ENCODE assay signal across 8 cellular contexts in genomic region chr20:13638496-13639477, GRCh38. TPM values are rescaled to one million over a fixed set of nuclear protein-coding genes. Genes with fewer than 3 reads are reported as not detected.
DNase-seq lines count a peak whose midpoint lies in the region; ATAC-seq and TF ChIP-seq lines count a peak whose summit lies in the region.

A gene with protein sequence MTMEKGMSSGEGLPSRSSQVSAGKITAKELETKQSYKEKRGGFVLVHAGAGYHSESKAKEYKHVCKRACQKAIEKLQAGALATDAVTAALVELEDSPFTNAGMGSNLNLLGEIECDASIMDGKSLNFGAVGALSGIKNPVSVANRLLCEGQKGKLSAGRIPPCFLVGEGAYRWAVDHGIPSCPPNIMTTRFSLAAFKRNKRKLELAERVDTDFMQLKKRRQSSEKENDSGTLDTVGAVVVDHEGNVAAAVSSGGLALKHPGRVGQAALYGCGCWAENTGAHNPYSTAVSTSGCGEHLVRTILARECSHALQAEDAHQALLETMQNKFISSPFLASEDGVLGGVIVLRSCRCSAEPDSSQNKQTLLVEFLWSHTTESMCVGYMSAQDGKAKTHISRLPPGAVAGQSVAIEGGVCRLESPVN (minus strand): TSS chr20:13638932. CDS start chr20:13630078, 8,854 bp downstream.

- peak within 1 kb of the TSS; percentile 91 for H3K27ac Mint-ChIP-seq in activated naive CD8-positive, alpha-beta T cell treated with anti-CD3 and anti-CD28 coated beads, Interleukin-2, amount 50 U/mL, for 24 hours

- no peak within 1 kb of the TSS for H2BK5ac ChIP-seq in trophoblast cell (ENCODE audit: low read depth, low read length, poor library complexity)

- peak within 1 kb of the TSS; percentile 65 for H3K4ac ChIP-seq in trophoblast cell (ENCODE audit: low read depth, low read length)

- H4K8ac ChIP-seq in trophoblast cell (ENCODE audit: low read depth, low read length) = peak within 1 kb of the TSS; percentile 92

- peaks cover 28% of the 10 kb centered on the region for H3K79me2 ChIP-seq in SU-DHL-6 (ENCODE audit: insufficient read depth, low read length)
- H3K79me2 ChIP-seq in trophoblast cell (ENCODE audit: control insufficient read depth, insufficient read depth, low read length, poor library complexity) = peaks cover 5% of the 10 kb centered on the region

- no peaks in the 10 kb centered on the region for H3K9me2 ChIP-seq in SU-DHL-6 (replicated peaks; ENCODE audit: insufficient read depth, low read length)

- peak; percentile 100 for ATAC-seq in HG02678 (IDR thresholded peaks at IDR 0.05; ENCODE audit: unreplicated experiment)
- ATAC-seq in activated naive CD8-positive, alpha-beta T cell treated with anti-CD3 and anti-CD28 coated beads, Interleukin-2, amount 50 U/mL, for 24 hours = peak; percentile 99

- H3K23ac ChIP-seq in trophoblast cell (ENCODE audit: low read length) = no peak within 1 kb of the TSS

- in situ Hi-C loops in transverse colon (cut with MboI; ENCODE audit: low pct_ligation_motif_present in 1 of 4, low pct_unique_long_range_greater_than_20kb in 1 of 4, low sequenced_read_pairs in 3 of 4) = loop anchor here in 1 of 4 donors (10.0 kb wide), 1 partner anchor 136 kb away; no protein-coding TSS in a partner anchor

- H3K27me3 Mint-ChIP-seq in activated naive CD8-positive, alpha-beta T cell treated with anti-CD3 and anti-CD28 coated beads, Interleukin-2, amount 50 U/mL, for 24 hours = peaks cover 7% of the 10 kb centered on the region

- H2BK12ac ChIP-seq in trophoblast cell (ENCODE audit: low read length) = no peak within 1 kb of the TSS

- H3K4me2 ChIP-seq in SU-DHL-6 (ENCODE audit: low read depth, low read length, poor library complexity, severe bottlenecking) = peak within 1 kb of the TSS; percentile 91
- H3K4me2 ChIP-seq in trophoblast cell (ENCODE audit: low read length) = peak within 1 kb of the TSS; percentile 81

- peak within 1 kb of the TSS; percentile 82 for H3K18ac ChIP-seq in trophoblast cell (ENCODE audit: low read length)

- peaks cover 7% of the 10 kb centered on the region for H3K36me3 Mint-ChIP-seq in activated naive CD8-positive, alpha-beta T cell treated with anti-CD3 and anti-CD28 coated beads, Interleukin-2, amount 50 U/mL, for 24 hours (ENCODE audit: low read depth)

- no peak within 1 kb of the TSS for H3K27ac ChIP-seq in SU-DHL-6 (ENCODE audit: low read depth, low read length)
- peak within 1 kb of the TSS; percentile 93 for H3K27ac ChIP-seq in cardiac muscle cell
- peak within 1 kb of the TSS; percentile 11 for H3K27ac ChIP-seq in trophoblast cell (ENCODE audit: low read depth, low read length)
- H3K27ac ChIP-seq in transverse colon = peak within 1 kb of the TSS; percentile 77 to 88 (median 81)

- H3K9ac ChIP-seq in SU-DHL-6 (ENCODE audit: low read length) (peak within 1 kb of the TSS; percentile 79), trophoblast cell (ENCODE audit: low read length) (peak within 1 kb of the TSS; percentile 37)

- H3K4me1 Mint-ChIP-seq in activated naive CD8-positive, alpha-beta T cell treated with anti-CD3 and anti-CD28 coated beads, Interleukin-2, amount 50 U/mL, for 24 hours = peaks cover 18% of the 10 kb centered on the region

- H3K27me3 ChIP-seq in SU-DHL-6 (ENCODE audit: low read length) = no peaks in the 10 kb centered on the region
- H3K27me3 ChIP-seq in cardiac muscle cell = peaks cover 16% of the 10 kb centered on the region
- H3K27me3 ChIP-seq in trophoblast cell (ENCODE audit: insufficient read depth, low read length) = no peaks in the 10 kb centered on the region
- no peaks in the 10 kb centered on the region for H3K27me3 ChIP-seq in transverse colon

- intact Hi-C loops in transverse colon (cut with DNase I; ENCODE audit: low total_unique reads) = no loop called here

- no peaks in the 10 kb centered on the region for H3K36me3 ChIP-seq in SU-DHL-6 (ENCODE audit: low read length)
- H3K36me3 ChIP-seq in cardiac muscle cell = no peaks in the 10 kb centered on the region
- H3K36me3 ChIP-seq in trophoblast cell (ENCODE audit: control insufficient read depth in 1 of 2, insufficient read depth in 2 of 2, low read length in 2 of 2) = no peaks in the 10 kb centered on the region
- H3K36me3 ChIP-seq in transverse colon = no peaks in the 10 kb centered on the region

- WGBS in trophoblast cell (ENCODE audit: extremely low coverage, insufficient coverage, insufficient read length) = no CpG with 5 or more reads among the region's 59 CpGs
- WGBS in transverse colon (ENCODE audit: low coverage in 1 of 2), 2 donors = 2 to 19% methylated on average over 9 to 53 of the region's 59 CpGs

- H3K9me3 ChIP-seq in SU-DHL-6 (ENCODE audit: insufficient read depth, low read length) (no peaks in the 10 kb centered on the region), cardiac muscle cell (ENCODE audit: low read depth) (no peaks in the 10 kb centered on the region), trophoblast cell (ENCODE audit: insufficient read depth, low read depth, low read length) (no peaks in the 10 kb centered on the region), transverse colon (no peaks in the 10 kb centered on the region)

- peak within 1 kb of the TSS; percentile 41 for H2BK120ac ChIP-seq in trophoblast cell (ENCODE audit: insufficient read depth, low read length, poor library complexity)

- H3K79me1 ChIP-seq in trophoblast cell (ENCODE audit: low read length) = peaks cover 6% of the 10 kb centered on the region

- H3K4me3 ChIP-seq in GM12864 (ENCODE audit: low read depth, low read length) (peak within 1 kb of the TSS; percentile 78), SU-DHL-6 (ENCODE audit: insufficient read depth, low read length, poor library complexity, severe bottlenecking) (peak within 1 kb of the TSS; percentile 88), cardiac muscle cell (peak within 1 kb of the TSS; percentile 69), trophoblast cell (ENCODE audit: low read depth, low read length) (peak within 1 kb of the TSS; percentile 95), transverse colon (peak within 1 kb of the TSS; percentile 72 to 96 (median 88))

- H4K20me1 ChIP-seq in SU-DHL-6 (ENCODE audit: low read depth, low read length) = no peaks in the 10 kb centered on the region

- DNase-seq in GM12864 (ENCODE audit: low read depth) (peak; percentile 91), NCI-H128 (lab: John Stamatoyannopoulos, UW; ENCODE audit: unreplicated experiment) (peak; percentile 94), cardiac muscle cell (ENCODE audit: low read depth in 1 of 2, low spot score in 1 of 2) (peak; percentile 96 to 97), trophoblast cell (peak; percentile 99 to 100), transverse colon (peak; percentile 98)
- peak; percentile 94 for DNase-seq in activated naive CD8-positive, alpha-beta T cell treated with anti-CD3 and anti-CD28 coated beads, Interleukin-2, amount 50 U/mL, for 24 hours

- peak within 1 kb of the TSS; percentile 81 for H3K14ac ChIP-seq in trophoblast cell (ENCODE audit: low read length)

- no peak for TF ChIP-seq EP300 in transverse colon (IDR thresholded peaks at IDR 0.05; ENCODE audit: low read depth)

- H3K9me3 Mint-ChIP-seq in activated naive CD8-positive, alpha-beta T cell treated with anti-CD3 and anti-CD28 coated beads, Interleukin-2, amount 50 U/mL, for 24 hours = no peaks in the 10 kb centered on the region

- peak within 1 kb of the TSS; percentile 26 for H2AK5ac ChIP-seq in trophoblast cell (ENCODE audit: low read length)

- peak within 1 kb of the TSS; percentile 100 for H2AFZ ChIP-seq in SU-DHL-6 (ENCODE audit: low read depth, low read length, severe bottlenecking)
- H2AFZ ChIP-seq in trophoblast cell (ENCODE audit: insufficient read depth, low read length, poor library complexity) = peak within 1 kb of the TSS; percentile 95

- no peaks in the 10 kb centered on the region for H3F3A ChIP-seq in SU-DHL-6 (ENCODE audit: insufficient read depth)

- TF ChIP-seq CTCF in GM12864 (IDR thresholded peaks at IDR 0.05; ENCODE audit: low read depth, low read length, missing control alignments) = no peak
- TF ChIP-seq CTCF in SU-DHL-6 (IDR thresholded peaks at IDR 0.05; ENCODE audit: insufficient read depth, low read length, poor library complexity, severe bottlenecking) = no peak
- no peak for TF ChIP-seq CTCF in cardiac muscle cell (IDR thresholded peaks at IDR 0.05; ENCODE audit: low read depth, low read length)
- TF ChIP-seq CTCF in transverse colon (IDR thresholded peaks at IDR 0.05) = no peak

- peak within 1 kb of the TSS; percentile 92 for H3K4me3 Mint-ChIP-seq in activated naive CD8-positive, alpha-beta T cell treated with anti-CD3 and anti-CD28 coated beads, Interleukin-2, amount 50 U/mL, for 24 hours

- H3K4me1 ChIP-seq in cardiac muscle cell (ENCODE audit: low read depth) (no peaks in the 10 kb centered on the region), trophoblast cell (ENCODE audit: control insufficient read depth in 1 of 2, insufficient read depth in 2 of 2, low read length in 2 of 2) (no peaks in the 10 kb centered on the region), transverse colon (peaks cover 0 to 19% (median 4%) of the 10 kb centered on the region in 4 donors)

- H4K12ac ChIP-seq in trophoblast cell (ENCODE audit: low read depth, low read length) = peak within 1 kb of the TSS; percentile 78

- TF ChIP-seq POLR2A in transverse colon (IDR thresholded peaks at IDR 0.05) = peak; percentile 61

- H4K91ac ChIP-seq in trophoblast cell (ENCODE audit: low read depth, low read length) = peak within 1 kb of the TSS; percentile 56

RNA-seq across cellular contexts. Expression of the gene that starts here (rescaled TPM):
- total RNA-seq in cardiac muscle cell (5.0 and 9.3 TPM in 2 replicates), transverse colon (10 to 100 TPM in 3 of 4 donors, 1 to 10 TPM in 1; 3.0 to 18.1 (median 12.9) TPM)
- polyA plus RNA-seq in cardiac muscle cell = 12.6 and 16.6 TPM in 2 replicates
- 4.5 and 4.8 TPM in 2 replicates for polyA plus RNA-seq in trophoblast cell (2013)
